Comparison of ENCODE assay signal across 27 cellular contexts in the genomic region with DNA sequence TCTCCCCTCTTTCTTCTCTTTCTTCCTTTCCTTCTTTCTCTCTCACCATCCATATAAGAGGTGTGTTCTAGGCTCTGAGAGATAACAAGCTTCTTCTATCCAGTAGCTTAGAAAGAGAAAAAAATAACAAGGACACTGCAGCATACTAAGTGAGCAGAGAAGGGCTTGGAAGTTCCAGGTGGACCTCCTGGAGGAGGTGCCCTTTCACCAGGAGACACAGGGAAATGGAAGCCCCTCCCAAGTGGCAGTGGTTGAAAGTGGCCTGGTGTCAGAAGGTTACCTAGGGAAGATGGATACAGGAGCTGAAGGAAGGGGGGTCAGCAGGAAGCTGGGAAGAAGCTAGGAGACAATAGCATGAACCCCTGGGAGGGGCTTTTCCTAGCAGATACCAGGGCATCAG.
"Had no signal": no experiment of that assay in that cellular context is flagged by ENCODE, and none has a peak within 500 bp of the region (broad histone marks: within the 10 kb centered on the region; RNA-seq: fewer than 3 reads in every experiment).

No MANE protein-coding gene starts in this region.

- H3K4me3 Mint-ChIP-seq: dendritic cell treated with granulocyte-macrophage colony-stimulating factor and Interleukin-4, amounts not matched to agents 40 ng/mL and 50 ng/mL, for 4 days; effector memory CD8-positive, alpha-beta T cell; endodermal cell; immature natural killer cell; mesothelial cell of epicardium had no signal

- H3K36me3 Mint-ChIP-seq: immature natural killer cell, mesothelial cell of epicardium had no signal

- FAIRE-seq: endometrium, frontal cortex, kidney had no signal

- H3K27me3 Mint-ChIP-seq: dendritic cell treated with granulocyte-macrophage colony-stimulating factor and Interleukin-4, amounts not matched to agents 40 ng/mL and 50 ng/mL, for 4 days; effector memory CD8-positive, alpha-beta T cell had no signal

- H3K4me1 ChIP-seq: foreskin keratinocyte had no signal

- H3K27me3 ChIP-seq: gastroesophageal sphincter, hepatocyte had no signal

- H3K4me1 Mint-ChIP-seq: endodermal cell, immature natural killer cell had no signal

- H3K4me2 ChIP-seq: hepatocyte had no signal

- H3K27ac ChIP-seq: colonic mucosa, epithelial cell of prostate, foreskin keratinocyte, gastroesophageal sphincter, hepatocyte, lower lobe of right lung had no signal

- ATAC-seq: effector memory CD8-positive, alpha-beta T cell; esophagus mucosa; gastroesophageal sphincter; heart left ventricle; left colon; left lobe of liver; left ventricle myocardium superior; lower lobe of right lung; mucosa of descending colon had no signal

- H3K36me3 ChIP-seq: colonic mucosa, lower lobe of right lung had no signal

- DNase-seq: cerebellar nuclear complex; colonic mucosa; cortex of kidney; effector CD8-positive, alpha-beta T cell; effector memory CD8-positive, alpha-beta T cell; endodermal cell; foreskin keratinocyte; heart left ventricle; hypothalamus; immature natural killer cell; islet precursor cell; kidney; kidney glomerular epithelial cell; left colon; left ventricle myocardium superior; lower lobe of right lung; mesenchymal stem cell; mucosa of descending colon had no signal

- H3K4me3 ChIP-seq: colonic mucosa, gastroesophageal sphincter, heart left ventricle, hepatocyte, lower lobe of right lung, mucosa of descending colon had no signal

- H3K9me3 ChIP-seq: colonic mucosa, gastroesophageal sphincter, heart left ventricle, lower lobe of right lung, mucosa of descending colon had no signal

- H3K9me3 Mint-ChIP-seq: dendritic cell treated with granulocyte-macrophage colony-stimulating factor and Interleukin-4, amounts not matched to agents 40 ng/mL and 50 ng/mL, for 4 days; effector memory CD8-positive, alpha-beta T cell; endodermal cell; immature natural killer cell; mesothelial cell of epicardium had no signal

- H3K27ac Mint-ChIP-seq: dendritic cell treated with granulocyte-macrophage colony-stimulating factor and Interleukin-4, amounts not matched to agents 40 ng/mL and 50 ng/mL, for 4 days; effector memory CD8-positive, alpha-beta T cell; endodermal cell; immature natural killer cell; mesothelial cell of epicardium had no signal

- H2AFZ ChIP-seq: hepatocyte had no signal
